In the genomic region with DNA sequence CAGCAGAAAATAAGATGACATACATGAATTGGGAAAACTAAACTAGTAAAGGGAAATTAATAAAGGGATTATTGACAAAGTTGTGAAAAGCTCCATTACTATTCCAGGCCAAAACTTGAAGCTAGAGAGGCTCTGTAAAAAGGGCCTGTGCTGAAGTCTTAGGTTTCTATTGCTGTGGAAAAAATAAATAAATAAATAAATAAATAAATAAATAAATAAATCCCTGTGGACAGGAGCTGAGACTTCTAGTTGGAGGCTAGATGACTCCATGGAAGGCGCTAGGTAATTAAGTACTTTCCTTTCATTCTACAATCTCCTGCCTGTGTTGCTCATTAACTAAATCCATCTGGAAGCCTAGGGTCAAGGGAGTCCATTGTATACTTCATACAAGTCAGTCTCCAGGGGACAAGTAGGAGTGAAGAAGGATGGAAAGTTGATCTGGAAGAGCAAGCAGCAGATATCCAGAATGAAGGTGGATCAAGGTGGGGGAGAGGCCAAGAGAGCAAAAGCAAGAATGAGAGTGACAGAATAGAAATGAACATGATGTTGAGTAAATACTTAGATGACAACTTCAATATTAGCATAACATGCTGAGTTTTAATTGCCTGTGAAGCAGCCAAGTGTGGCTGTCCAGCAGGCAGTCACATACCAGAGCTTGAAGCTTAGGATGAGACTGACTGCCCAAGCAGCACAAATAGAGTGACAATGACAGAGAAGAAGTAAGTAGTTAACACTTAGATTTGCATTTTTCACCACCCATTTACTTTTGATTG, we compare ENCODE assay signal across 27 cellular contexts. TPM values are rescaled to one million over a fixed set of nuclear protein-coding genes. Genes with fewer than 3 reads are reported as not detected.
DNase-seq lines count a peak whose midpoint lies in the region; ATAC-seq, FAIRE-seq and TF ChIP-seq lines count a peak whose summit lies in the region.
"Had no signal": no experiment of that assay in that cellular context is flagged by ENCODE, and none has a peak within 500 bp of the region (broad histone marks: within the 10 kb centered on the region; RNA-seq: fewer than 3 reads in every experiment).

No MANE protein-coding gene starts in this region.

- H3K27ac ChIP-seq in HEK293 (ENCODE audit: extremely low read depth, low read depth, low read length) (no peak overlapping the region), pancreas (no peak overlapping the region)
- H3K27ac ChIP-seq: BLaER1 treated with 17β-estradiol and CSF1 and Interleukin-3, amounts not matched to agents 10 nM and 100 nM; HL-60; SJCRH30 had no signal

- DNase-seq in Caki2 (ENCODE audit: low read depth) (peak; percentile 54), kidney tubule cell (ENCODE audit: low spot score) (peak; percentile 33), pancreas (no peak)
- DNase-seq: Calu3; CD8-positive, alpha-beta T cell; DMS153; GDM1; MG63; NCI-H187 treated with DMSO at 0.1 percent for 48 hours; NCI-H2107; NCI-H2227 treated with DMSO at 0.1 percent for 48 hours; NCI-H524; OCI-M1; SJCRH30 had no signal

- intact Hi-C loops in pancreas (cut with DNase I), result no loop called here

- H3K36me3 ChIP-seq in HEK293 (ENCODE audit: control insufficient read depth in 2 of 2, insufficient read depth in 1 of 2, low read length in 2 of 2), result no peaks in the 10 kb centered on the region
- no peaks in the 10 kb centered on the region for H3K36me3 ChIP-seq in pancreas
- H3K36me3 ChIP-seq: BLaER1 treated with 17β-estradiol and CSF1 and Interleukin-3, amounts not matched to agents 10 nM and 100 nM; HAP-1; MG63; SJCRH30 had no signal

- 64 to 68% methylated on average over 1 of the region's 1 CpG for WGBS in pancreas, 2 donors

- ATAC-seq in pancreas (peak; percentile 46 to 63 (median 50)), HG03135 (IDR thresholded peaks at IDR 0.05; ENCODE audit: unreplicated experiment) (no peak), GM21786 (IDR thresholded peaks at IDR 0.05; ENCODE audit: unreplicated experiment) (no peak), GM19397 (IDR thresholded peaks at IDR 0.05; ENCODE audit: unreplicated experiment) (no peak)
- ATAC-seq: CD8-positive, alpha-beta T cell; GM23338; HepG2; K562 had no signal

- POLR2A ChIA-PET in HEK293 (lab: Yijun Ruan, JAX), result no interaction called here

- H3K27me3 ChIP-seq in pancreas, result no peaks in the 10 kb centered on the region
- H3K27me3 ChIP-seq: BLaER1 treated with 17β-estradiol and CSF1 and Interleukin-3, amounts not matched to agents 10 nM and 100 nM; MG63; SJCRH30 had no signal

- no peak overlapping the region for H3K4me3 ChIP-seq in HEK293 (ENCODE audit: low read depth, low read length)
- no peak overlapping the region for H3K4me3 ChIP-seq in pancreas
- H3K4me3 ChIP-seq: BLaER1 treated with 17β-estradiol and CSF1 and Interleukin-3, amounts not matched to agents 10 nM and 100 nM; GM23338; HAP-1; K562; MG63; SJCRH30 had no signal

- H3K4me1 ChIP-seq in HEK293 (ENCODE audit: control insufficient read depth, insufficient read depth, low read length) (no peaks in the 10 kb centered on the region), pancreas (peaks cover 0 to 6% (median 6%) of the 10 kb centered on the region in 3 donors)
- H3K4me1 ChIP-seq: BLaER1 treated with 17β-estradiol and CSF1 and Interleukin-3, amounts not matched to agents 10 nM and 100 nM; HAP-1; SJCRH30 had no signal

- in situ Hi-C loops in Caki2 (cut with HindIII; ENCODE audit: low pct_unique_long_range_greater_than_20kb, low sequenced_read_pairs), result no loop called here

- CTCF ChIA-PET in HEK293 (lab: Yijun Ruan, JAX), result interaction anchor here (0.6 to 2.0 kb wide), 2 partner anchors 441 to 1026 kb away, joined by 3 to 17 read pairs; no protein-coding TSS in a partner anchor

- FAIRE-seq in pancreas (lab: Jason Lieb, UNC), result no peak
- FAIRE-seq: HepG2, K562, RCC 7860 had no signal

- TF ChIP-seq CTCF in HEK293 (tag by site-specific recombination; IDR thresholded peaks at IDR 0.05) (no peak), pancreas (IDR thresholded peaks at IDR 0.05) (no peak)

- H3K9me3 ChIP-seq in HEK293 (ENCODE audit: control insufficient read depth, insufficient read depth, low read depth, low read length) (no peaks in the 10 kb centered on the region), pancreas (no peaks in the 10 kb centered on the region)
- H3K9me3 ChIP-seq: BLaER1 treated with 17β-estradiol and CSF1 and Interleukin-3, amounts not matched to agents 10 nM and 100 nM; HAP-1; MG63; SJCRH30 had no signal

TF ChIP-seq in HEK293, 187 proteins besides CTCF, POLR2A, EP300 and RAD21:
- no peak for TF ChIP-seq ZNF621 (tag by site-specific recombination; IDR thresholded peaks at IDR 0.05)
- TF ChIP-seq ZNF561 (tag by site-specific recombination; IDR thresholded peaks at IDR 0.05; ENCODE audit: borderline replicate concordance), result no peak
- TF ChIP-seq IKZF3 (tag by site-specific recombination; IDR thresholded peaks at IDR 0.05), result no peak
- peak; percentile 9; the same call in 1 of the 2 replicates for TF ChIP-seq ZNF654 (tag by site-specific recombination; IDR thresholded peaks at IDR 0.05; ENCODE audit: low read depth)
- no peak for TF ChIP-seq ZNF23 (tag by site-specific recombination; IDR thresholded peaks at IDR 0.05; ENCODE audit: borderline replicate concordance)
- TF ChIP-seq ZNF555 (tag by site-specific recombination; conservative IDR thresholded peaks at IDR 0.05), result peak; percentile 24
- no peak for TF ChIP-seq ZNF777 (tag by site-specific recombination; IDR thresholded peaks at IDR 0.05; ENCODE audit: borderline replicate concordance)
- TF ChIP-seq ZBTB8A (tag by site-specific recombination; IDR thresholded peaks at IDR 0.05), result peak; percentile 37; the same call in 1 of the 2 replicates
- TF ChIP-seq ZNF48 (tag by site-specific recombination; IDR thresholded peaks at IDR 0.05), result no peak
- TF ChIP-seq ZNF350 (tag by site-specific recombination; IDR thresholded peaks at IDR 0.05), result no peak
- TF ChIP-seq, protein P1, sequence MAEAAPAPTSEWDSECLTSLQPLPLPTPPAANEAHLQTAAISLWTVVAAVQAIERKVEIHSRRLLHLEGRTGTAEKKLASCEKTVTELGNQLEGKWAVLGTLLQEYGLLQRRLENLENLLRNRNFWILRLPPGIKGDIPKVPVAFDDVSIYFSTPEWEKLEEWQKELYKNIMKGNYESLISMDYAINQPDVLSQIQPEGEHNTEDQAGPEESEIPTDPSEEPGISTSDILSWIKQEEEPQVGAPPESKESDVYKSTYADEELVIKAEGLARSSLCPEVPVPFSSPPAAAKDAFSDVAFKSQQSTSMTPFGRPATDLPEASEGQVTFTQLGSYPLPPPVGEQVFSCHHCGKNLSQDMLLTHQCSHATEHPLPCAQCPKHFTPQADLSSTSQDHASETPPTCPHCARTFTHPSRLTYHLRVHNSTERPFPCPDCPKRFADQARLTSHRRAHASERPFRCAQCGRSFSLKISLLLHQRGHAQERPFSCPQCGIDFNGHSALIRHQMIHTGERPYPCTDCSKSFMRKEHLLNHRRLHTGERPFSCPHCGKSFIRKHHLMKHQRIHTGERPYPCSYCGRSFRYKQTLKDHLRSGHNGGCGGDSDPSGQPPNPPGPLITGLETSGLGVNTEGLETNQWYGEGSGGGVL (tag by site-specific recombination; IDR thresholded peaks at IDR 0.05), result no peak
- TF ChIP-seq ZNF140 (tag by site-specific recombination; IDR thresholded peaks at IDR 0.05), result 0 out of 2 replicates have a peak, but pooled peaks have one; percentile 18
- TF ChIP-seq, protein P2, sequence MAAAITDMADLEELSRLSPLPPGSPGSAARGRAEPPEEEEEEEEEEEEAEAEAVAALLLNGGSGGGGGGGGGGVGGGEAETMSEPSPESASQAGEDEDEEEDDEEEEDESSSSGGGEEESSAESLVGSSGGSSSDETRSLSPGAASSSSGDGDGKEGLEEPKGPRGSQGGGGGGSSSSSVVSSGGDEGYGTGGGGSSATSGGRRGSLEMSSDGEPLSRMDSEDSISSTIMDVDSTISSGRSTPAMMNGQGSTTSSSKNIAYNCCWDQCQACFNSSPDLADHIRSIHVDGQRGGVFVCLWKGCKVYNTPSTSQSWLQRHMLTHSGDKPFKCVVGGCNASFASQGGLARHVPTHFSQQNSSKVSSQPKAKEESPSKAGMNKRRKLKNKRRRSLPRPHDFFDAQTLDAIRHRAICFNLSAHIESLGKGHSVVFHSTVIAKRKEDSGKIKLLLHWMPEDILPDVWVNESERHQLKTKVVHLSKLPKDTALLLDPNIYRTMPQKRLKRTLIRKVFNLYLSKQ (tag by site-specific recombination; IDR thresholded peaks at IDR 0.05; ENCODE audit: borderline replicate concordance), result no peak
- no peak for TF ChIP-seq YY1 (tag by site-specific recombination; IDR thresholded peaks at IDR 0.05)
- no peak for TF ChIP-seq ZNF292 (tag by site-specific recombination; IDR thresholded peaks at IDR 0.05; ENCODE audit: borderline replicate concordance, low read depth)
- no peak for TF ChIP-seq ZNF433 (tag by site-specific recombination; IDR thresholded peaks at IDR 0.05; ENCODE audit: low read depth)
- TF ChIP-seq ZNF426 (tag by site-specific recombination; IDR thresholded peaks at IDR 0.05), result peak; percentile 44
- peak; percentile 51; the same call in 1 of the 2 replicates for TF ChIP-seq ZNF394 (tag by site-specific recombination; IDR thresholded peaks at IDR 0.05; ENCODE audit: borderline replicate concordance)
- TF ChIP-seq ZNF623 (tag by site-specific recombination; IDR thresholded peaks at IDR 0.05), result peak; percentile 24; the same call in 1 of the 2 replicates

RNA-seq across cellular contexts. Expression of a gene that starts 26.2 kb away (rescaled TPM):
- 2.2 and 4.0 TPM in 2 replicates for total RNA-seq in Caki2 (2014; rRNA removed; shearing (Covaris generic); ENCODE audit: low replicate concordance)
- total RNA-seq in pancreas, result 10 to 100 TPM; 17.2 to 32.6 (median 20.8) TPM
- 10 to 100 TPM; 10.9 to 21.9 TPM for polyA plus RNA-seq in pancreas

RNA-seq across cellular contexts. Expression of a gene that starts 54.1 kb away (rescaled TPM):
- 3.8 and 5.3 TPM in 2 replicates for total RNA-seq in Caki2 (2014; rRNA removed; shearing (Covaris generic); ENCODE audit: low replicate concordance)
- under 1 TPM in 3 of 6 donors, not detected in 3; 0.12 to 0.24 (median 0.19) TPM for total RNA-seq in pancreas
- polyA plus RNA-seq in pancreas, result 1 to 10 TPM in 1 of 2 donors, under 1 TPM in 1; 0.61 to 3.4 TPM
- total RNA-seq: Calu3; CD8-positive, alpha-beta T cell; GM23338; HepG2; HT-29; K562; LHCN-M2; SJCRH30 had no signal
- polyA plus RNA-seq: HepG2, K562 had no signal

Comparison
In these comparisons a context has a peak if more than half of its experiments do, and no peak if none do; other contexts are left out.
1. DNase-seq: peak in Caki2 (single experiment) and kidney tubule cell (single experiment); none in pancreas (0 of 6).
2. ATAC-seq: peak in pancreas (4 of 4); none in HG03135 (single experiment), GM21786 (single experiment) and GM19397 (single experiment).